In genomic region chr13:20191311-20191901, GRCh38 we compare ENCODE assay signal across 10 cellular contexts. TPM values are rescaled to one million over a fixed set of nuclear protein-coding genes. Genes with fewer than 3 reads are reported as not detected.
DNase-seq lines count a peak whose midpoint lies in the region; ATAC-seq and TF ChIP-seq lines count a peak whose summit lies in the region.
"Had no signal": no experiment of that assay in that cellular context is flagged by ENCODE, and none has a peak within 500 bp of the region (broad histone marks: within the 10 kb centered on the region; RNA-seq: fewer than 3 reads in every experiment).

No MANE protein-coding gene starts in this region.

- no peaks in the 10 kb centered on the region for H3K36me3 Mint-ChIP-seq in activated naive CD4-positive, alpha-beta T cell treated with anti-CD3 and anti-CD28 coated beads, Interleukin-2, amount 10 ng/mL, durations not matched to agents 7 days and 5 days
- H3K36me3 Mint-ChIP-seq in activated naive CD4-positive, alpha-beta T cell treated with anti-CD3 and anti-CD28 coated beads, Interleukin-2, amount 50 U/mL, for 72 hours: peaks cover 0 to 9% of the 10 kb centered on the region in 2 donors

- H3K4me3 Mint-ChIP-seq in activated naive CD4-positive, alpha-beta T cell treated with anti-CD3 and anti-CD28 coated beads, Interleukin-2, amount 10 ng/mL, durations not matched to agents 7 days and 5 days: peak overlapping the region; percentile 38

- no peak overlapping the region for H2AK5ac ChIP-seq in mesenchymal stem cell (ENCODE audit: low read length, severe bottlenecking)

- no peak overlapping the region for H3K27ac Mint-ChIP-seq in activated naive CD4-positive, alpha-beta T cell treated with anti-CD3 and anti-CD28 coated beads, Interleukin-2, amount 10 ng/mL, durations not matched to agents 7 days and 5 days
- H3K27ac Mint-ChIP-seq in activated naive CD4-positive, alpha-beta T cell treated with anti-CD3 and anti-CD28 coated beads, Interleukin-2, amount 50 U/mL, for 72 hours: no peak overlapping the region

- H3K9me3 ChIP-seq in breast epithelium (no peaks in the 10 kb centered on the region), mesenchymal stem cell (ENCODE audit: control insufficient read depth, low read length) (no peaks in the 10 kb centered on the region), upper lobe of right lung (no peaks in the 10 kb centered on the region)

- intact Hi-C loops in breast epithelium (cut with DNase I; ENCODE audit: low total_unique reads): no loop called here
- intact Hi-C loops in upper lobe of right lung (cut with DNase I): no loop called here

- no peak for TF ChIP-seq POLR2A in breast epithelium (IDR thresholded peaks at IDR 0.05)

- H3K4me1 ChIP-seq in breast epithelium (peaks cover 9 to 10% of the 10 kb centered on the region in 2 donors), mesenchymal stem cell (ENCODE audit: control insufficient read depth, insufficient read depth, low read depth, low read length) (peaks cover 28% of the 10 kb centered on the region), upper lobe of right lung (peaks cover 25% of the 10 kb centered on the region)

- H3K4me3 ChIP-seq in breast epithelium (peak overlapping the region in 2 of 3 donors; percentile 53 to 73), mesenchymal stem cell (ENCODE audit: insufficient read depth in 1 of 2, low read depth in 1 of 2, low read length in 2 of 2) (peak overlapping the region in 1 of 2 experiments; percentile 79), upper lobe of right lung (peak overlapping the region; percentile 54)

- H2BK12ac ChIP-seq in mesenchymal stem cell (ENCODE audit: low read length in 2 of 2): no peak overlapping the region

- no peaks in the 10 kb centered on the region for H3K36me3 ChIP-seq in breast epithelium
- peaks cover 0 to 5% of the 10 kb centered on the region in 2 experiments for H3K36me3 ChIP-seq in mesenchymal stem cell (ENCODE audit: control insufficient read depth in 1 of 2, insufficient read depth in 2 of 2, low read depth in 1 of 2, low read length in 2 of 2)
- no peaks in the 10 kb centered on the region for H3K36me3 ChIP-seq in upper lobe of right lung

- H3K23ac ChIP-seq in mesenchymal stem cell (ENCODE audit: low read length in 2 of 2): peak overlapping the region in 1 of 2 experiments; percentile 63

- WGBS in mesenchymal stem cell: 50% methylated on average over 8 of the region's 9 CpGs

- H2BK5ac ChIP-seq in mesenchymal stem cell (ENCODE audit: low read depth, low read length, poor library complexity, severe bottlenecking): no peak overlapping the region

- TF ChIP-seq CTCF in breast epithelium (IDR thresholded peaks at IDR 0.05) (no peak), upper lobe of right lung (IDR thresholded peaks at IDR 0.05) (no peak)

- CTCF ChIA-PET in activated naive CD4-positive, alpha-beta T cell treated with anti-CD3 and anti-CD28 coated beads, Interleukin-2, amount 10 ng/mL, durations not matched to agents 7 days and 5 days (lab: Charles Lee): interaction anchor here (0.9 to 1.9 kb wide), 2 partner anchors 9 to 635 kb away, joined by 3 to 5 read pairs; no protein-coding TSS in a partner anchor

- H3K27me3 ChIP-seq in breast epithelium (peaks cover 9 to 56% of the 10 kb centered on the region in 2 donors), mesenchymal stem cell (ENCODE audit: control insufficient read depth in 1 of 2, insufficient read depth in 1 of 2, low read length in 2 of 2) (peaks cover 27 to 32% of the 10 kb centered on the region in 2 experiments), upper lobe of right lung (peaks cover 49% of the 10 kb centered on the region)

- H2BK120ac ChIP-seq in mesenchymal stem cell (ENCODE audit: low read depth, low read length): no peak overlapping the region

- DNase-seq in activated naive CD4-positive, alpha-beta T cell treated with anti-CD3 and anti-CD28 coated beads, Interleukin-2, amount 10 ng/mL, durations not matched to agents 7 days and 5 days: no peak
- no peak for DNase-seq in activated naive CD4-positive, alpha-beta T cell treated with anti-CD3 and anti-CD28 coated beads, Interleukin-2, amount 50 U/mL, for 72 hours (ENCODE audit: low spot score in 2 of 2)
- DNase-seq in breast epithelium (ENCODE audit: low spot score in 2 of 2) (no peak), mesenchymal stem cell (no peak), upper lobe of right lung (peak; percentile 75), NCI-H510A treated with DMSO at 0.1 percent for 48 hours (lab: John Stamatoyannopoulos, UW) (no peak)
- DNase-seq in stimulated activated CD4-positive, alpha-beta T cell treated with anti-CD3 and anti-CD28 coated beads, Interleukin-15, amount 100 ng/mL, for 24 hours: no peak
- no peak for DNase-seq in activated effector memory CD4-positive, alpha-beta T cell treated with anti-CD3 and anti-CD28 coated beads, Interleukin-2, amount 50 U/mL, for 16 hours
- DNase-seq: NCI-H187 treated with DMSO at 0.1 percent for 48 hours had no signal

- peaks cover 21% of the 10 kb centered on the region for H3K4me1 Mint-ChIP-seq in activated naive CD4-positive, alpha-beta T cell treated with anti-CD3 and anti-CD28 coated beads, Interleukin-2, amount 10 ng/mL, durations not matched to agents 7 days and 5 days

- no peak overlapping the region for H3K14ac ChIP-seq in mesenchymal stem cell (ENCODE audit: low read length in 2 of 2)

- H3K27ac ChIP-seq in breast epithelium (no peak overlapping the region), mesenchymal stem cell (ENCODE audit: low read length, poor library complexity, severe bottlenecking) (no peak overlapping the region), upper lobe of right lung (no peak overlapping the region)

- H4K91ac ChIP-seq in mesenchymal stem cell (ENCODE audit: low read length): no peak overlapping the region

- H3K79me1 ChIP-seq in mesenchymal stem cell (replicated peaks; ENCODE audit: low read length, poor library complexity, severe bottlenecking): no peaks in the 10 kb centered on the region

- no peak for ATAC-seq in activated naive CD4-positive, alpha-beta T cell treated with anti-CD3 and anti-CD28 coated beads, Interleukin-2, amount 50 U/mL, for 72 hours
- peak; percentile 44 for ATAC-seq in upper lobe of right lung

- no peak overlapping the region for H2BK15ac ChIP-seq in mesenchymal stem cell (ENCODE audit: low read depth, poor library complexity, severe bottlenecking)

- peak overlapping the region; percentile 96 for H3K4me2 ChIP-seq in mesenchymal stem cell (ENCODE audit: low read length, poor library complexity, severe bottlenecking)

- H3K9me3 Mint-ChIP-seq in activated naive CD4-positive, alpha-beta T cell treated with anti-CD3 and anti-CD28 coated beads, Interleukin-2, amount 10 ng/mL, durations not matched to agents 7 days and 5 days: no peaks in the 10 kb centered on the region
- H3K9me3 Mint-ChIP-seq in activated naive CD4-positive, alpha-beta T cell treated with anti-CD3 and anti-CD28 coated beads, Interleukin-2, amount 50 U/mL, for 72 hours: no peaks in the 10 kb centered on the region

- H3K18ac ChIP-seq in mesenchymal stem cell (ENCODE audit: low read depth in 1 of 2, low read length in 2 of 2): no peak overlapping the region

- H3K9ac ChIP-seq in mesenchymal stem cell (ENCODE audit: low read length): peak overlapping the region; percentile 0

- no peak overlapping the region for H2AFZ ChIP-seq in mesenchymal stem cell (ENCODE audit: low read depth, low read length)

- H4K8ac ChIP-seq in mesenchymal stem cell (ENCODE audit: low read length): no peak overlapping the region

- H3K27me3 Mint-ChIP-seq in activated naive CD4-positive, alpha-beta T cell treated with anti-CD3 and anti-CD28 coated beads, Interleukin-2, amount 10 ng/mL, durations not matched to agents 7 days and 5 days: peaks cover 80% of the 10 kb centered on the region

- H3K4ac ChIP-seq in mesenchymal stem cell (ENCODE audit: low read depth in 1 of 2, low read length in 2 of 2): no peak overlapping the region

RNA-seq across cellular contexts. Expression of gene GJB2, which starts 1.3 kb away (rescaled TPM):
- total RNA-seq in activated naive CD4-positive, alpha-beta T cell treated with anti-CD3 and anti-CD28 coated beads, Interleukin-2, amount 50 U/mL, for 72 hours: 1 to 10 TPM; 1.5 to 2.7 TPM
- total RNA-seq in breast epithelium (under 1 TPM in 2 of 3 donors, not detected in 1; 0.66 to 0.88 TPM), upper lobe of right lung (0.93 TPM)
- polyA plus RNA-seq in mesenchymal stem cell (2013, experiment 1 of 2): 0.01 TPM
- 0.01 TPM for polyA plus RNA-seq in mesenchymal stem cell (2013, experiment 2 of 2)
- polyA plus RNA-seq: BJ had no signal

RNA-seq across cellular contexts. Expression of gene GJA3, which starts 30.6 kb away (rescaled TPM):
- total RNA-seq in activated naive CD4-positive, alpha-beta T cell treated with anti-CD3 and anti-CD28 coated beads, Interleukin-2, amount 50 U/mL, for 72 hours: under 1 TPM in 1 of 2 donors, not detected in 1; 0.45 TPM
- under 1 TPM in 1 of 3 donors, not detected in 2; 0.29 TPM for total RNA-seq in breast epithelium
- 0.03 TPM for polyA plus RNA-seq in mesenchymal stem cell (2013, experiment 1 of 2)
- polyA plus RNA-seq in mesenchymal stem cell (2013, experiment 2 of 2): 0.03 TPM
- not detected for total RNA-seq in upper lobe of right lung

RNA-seq across cellular contexts. Expression of gene GJB6, which starts 40.7 kb away (rescaled TPM):
- 1 to 10 TPM; 1.3 to 4.7 TPM for total RNA-seq in activated naive CD4-positive, alpha-beta T cell treated with anti-CD3 and anti-CD28 coated beads, Interleukin-2, amount 50 U/mL, for 72 hours
- not detected for total RNA-seq in breast epithelium
- not detected for polyA plus RNA-seq in mesenchymal stem cell (2013, experiment 1 of 2)
- polyA plus RNA-seq in mesenchymal stem cell (2013, experiment 2 of 2): not detected
- total RNA-seq in upper lobe of right lung: not detected
- polyA plus RNA-seq: BJ had no signal
